ENCODE assay signal across 9 cellular contexts in the genomic region with DNA sequence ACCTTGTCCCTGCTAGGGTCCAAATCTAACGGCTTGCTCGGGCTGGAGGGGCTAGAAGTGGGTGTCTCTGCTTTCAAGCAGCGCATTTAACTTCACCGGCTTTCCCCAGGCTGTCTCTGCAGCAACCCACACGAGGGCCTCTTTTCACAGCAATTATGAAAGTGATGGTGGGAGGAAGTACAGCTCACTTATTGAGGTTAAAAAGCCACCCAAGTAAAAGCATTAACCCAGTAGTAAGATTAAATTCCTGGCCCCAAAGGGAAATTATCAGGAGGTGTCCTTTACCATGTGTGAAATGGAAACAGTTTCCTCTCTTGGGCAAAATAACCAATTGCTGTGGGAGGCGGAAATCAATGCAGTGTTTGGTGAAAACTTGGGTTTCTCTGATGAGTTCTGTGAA. TPM values are rescaled to one million over a fixed set of nuclear protein-coding genes. Genes with fewer than 3 reads are reported as not detected.
DNase-seq lines count a peak whose midpoint lies in the region; ATAC-seq, FAIRE-seq and TF ChIP-seq lines count a peak whose summit lies in the region.
"Had no signal": no experiment of that assay in that cellular context is flagged by ENCODE, and none has a peak within 500 bp of the region (broad histone marks: within the 10 kb centered on the region; RNA-seq: fewer than 3 reads in every experiment).

No MANE protein-coding gene starts in this region.

- FAIRE-seq in kidney (lab: Jason Lieb, UNC), result no peak

- CTCF ChIA-PET in activated CD4-positive, alpha-beta memory T cell treated with anti-CD3 and anti-CD28 coated beads, Interleukin-2, amount 10 ng/mL, durations not matched to agents 7 days and 5 days (lab: Charles Lee), result interaction anchor here (1.2 to 3.3 kb wide), 6 partner anchors 8 to 164 kb away, joined by 3 to 23 read pairs (median 4); no protein-coding TSS in a partner anchor

- POLR2A ChIA-PET in activated CD4-positive, alpha-beta memory T cell treated with anti-CD3 and anti-CD28 coated beads, Interleukin-2, amount 10 ng/mL, durations not matched to agents 7 days and 5 days (lab: Charles Lee), result interaction anchor here (0.8 to 1.1 kb wide), 2 partner anchors 13 to 106 kb away, joined by 3 to 5 read pairs; a partner anchor contains a TSS
- POLR2A ChIA-PET in naive thymus-derived CD8-positive, alpha-beta T cell (lab: Charles Lee), result interaction anchor here (0.6 kb wide), 1 partner anchor 40 kb away, joined by 4 read pairs; no protein-coding TSS in a partner anchor

- no peaks in the 10 kb centered on the region for H3K9me3 ChIP-seq in kidney (ENCODE audit: control insufficient read depth in 1 of 2, low read length in 2 of 2)

- no peak overlapping the region for H3K27ac ChIP-seq in kidney (ENCODE audit: low read depth in 2 of 2, low read length in 2 of 2)

- H3K4me3 ChIP-seq in kidney (ENCODE audit: low read length in 2 of 2), result no peak overlapping the region

- no peaks in the 10 kb centered on the region for H3K9me3 Mint-ChIP-seq in activated CD4-positive, alpha-beta memory T cell treated with anti-CD3 and anti-CD28 coated beads, Interleukin-2, amount 10 ng/mL, durations not matched to agents 7 days and 5 days
- H3K9me3 Mint-ChIP-seq in naive thymus-derived CD8-positive, alpha-beta T cell, result no peaks in the 10 kb centered on the region

- intact Hi-C loops in kidney (cut with DNase I), result no loop called here

- H3K27ac Mint-ChIP-seq in activated CD4-positive, alpha-beta memory T cell treated with anti-CD3 and anti-CD28 coated beads, Interleukin-2, amount 10 ng/mL, durations not matched to agents 7 days and 5 days, result peak overlapping the region; percentile 50
- peak overlapping the region in 9 of 10 donors; percentile 22 to 94 (median 73) for H3K27ac Mint-ChIP-seq in naive thymus-derived CD8-positive, alpha-beta T cell

- ATAC-seq in GM18498 (IDR thresholded peaks at IDR 0.05; ENCODE audit: unreplicated experiment), result peak; percentile 70
- peak; percentile 60 for ATAC-seq in HG02763 (IDR thresholded peaks at IDR 0.05; ENCODE audit: unreplicated experiment)
- peak; percentile 44 to 56 for ATAC-seq in naive thymus-derived CD8-positive, alpha-beta T cell

- no peaks in the 10 kb centered on the region for H3K36me3 Mint-ChIP-seq in activated CD4-positive, alpha-beta memory T cell treated with anti-CD3 and anti-CD28 coated beads, Interleukin-2, amount 10 ng/mL, durations not matched to agents 7 days and 5 days (ENCODE audit: low read depth)
- no peaks in the 10 kb centered on the region for H3K36me3 Mint-ChIP-seq in naive thymus-derived CD8-positive, alpha-beta T cell

- H3K4me1 Mint-ChIP-seq in activated CD4-positive, alpha-beta memory T cell treated with anti-CD3 and anti-CD28 coated beads, Interleukin-2, amount 10 ng/mL, durations not matched to agents 7 days and 5 days, result peaks cover 35% of the 10 kb centered on the region
- peaks cover 3 to 24% (median 14%) of the 10 kb centered on the region in 4 donors for H3K4me1 Mint-ChIP-seq in naive thymus-derived CD8-positive, alpha-beta T cell

- DNase-seq in activated CD4-positive, alpha-beta memory T cell treated with anti-CD3 and anti-CD28 coated beads, Interleukin-2, amount 10 ng/mL, durations not matched to agents 7 days and 5 days, result peak; percentile 49
- DNase-seq in naive thymus-derived CD8-positive, alpha-beta T cell, result peak in 1 of 10 donors; percentile 16
- DNase-seq in kidney, result no peak
- DNase-seq in RPMI8226, result no peak
- DNase-seq in NCI-H146 treated with DMSO at 0.1 percent for 48 hours (lab: John Stamatoyannopoulos, UW; ENCODE audit: unreplicated experiment), result no peak
- no peak for DNase-seq in NCI-H748 (lab: John Stamatoyannopoulos, UW; ENCODE audit: unreplicated experiment)

- no peaks in the 10 kb centered on the region for H3K36me3 ChIP-seq in kidney (ENCODE audit: control insufficient read depth in 1 of 2, insufficient read depth in 2 of 2, low read length in 2 of 2)

- H3K4me1 ChIP-seq in kidney (ENCODE audit: control insufficient read depth in 1 of 2, insufficient read depth in 1 of 2, low read depth in 1 of 2, low read length in 2 of 2), result peaks cover under 1 to 3% of the 10 kb centered on the region in 2 donors

- H3K4me3 Mint-ChIP-seq in activated CD4-positive, alpha-beta memory T cell treated with anti-CD3 and anti-CD28 coated beads, Interleukin-2, amount 10 ng/mL, durations not matched to agents 7 days and 5 days, result peak overlapping the region; percentile 6
- peak overlapping the region in 8 of 10 donors; percentile 6 to 69 (median 40) for H3K4me3 Mint-ChIP-seq in naive thymus-derived CD8-positive, alpha-beta T cell

- TF ChIP-seq CTCF in kidney (IDR thresholded peaks at IDR 0.05; ENCODE audit: borderline replicate concordance, extremely low read depth, insufficient read depth), result no peak

- H3K27me3 Mint-ChIP-seq in activated CD4-positive, alpha-beta memory T cell treated with anti-CD3 and anti-CD28 coated beads, Interleukin-2, amount 10 ng/mL, durations not matched to agents 7 days and 5 days, result peaks cover 7% of the 10 kb centered on the region
- H3K27me3 Mint-ChIP-seq in naive thymus-derived CD8-positive, alpha-beta T cell, result no peaks in the 10 kb centered on the region

- H3K9ac ChIP-seq in kidney (ENCODE audit: low read length in 2 of 2), result no peak overlapping the region

RNA-seq across cellular contexts. Expression of a gene that starts 41.1 kb away (rescaled TPM):
- 10 to 100 TPM; 27.4 to 28.3 TPM for total RNA-seq in activated CD4-positive, alpha-beta memory T cell treated with anti-CD3 and anti-CD28 coated beads, Interleukin-2, amount 10 ng/mL, durations not matched to agents 7 days and 5 days
- total RNA-seq in naive thymus-derived CD8-positive, alpha-beta T cell, result 10 to 100 TPM; 47.7 to 53.3 TPM
- polyA plus RNA-seq in naive thymus-derived CD8-positive, alpha-beta T cell, result 10 to 100 TPM; 25.9 to 42.9 (median 26.5) TPM
- 81.9 TPM for total RNA-seq in kidney
- 93.8 TPM for polyA plus RNA-seq in kidney (ENCODE audit: insufficient read depth, low read depth, low replicate concordance)

RNA-seq across cellular contexts. Expression of a gene that starts 45.5 kb away (rescaled TPM):
- 1 to 10 TPM in 1 of 2 experiments, under 1 TPM in 1; 0.83 to 1.0 TPM for total RNA-seq in activated CD4-positive, alpha-beta memory T cell treated with anti-CD3 and anti-CD28 coated beads, Interleukin-2, amount 10 ng/mL, durations not matched to agents 7 days and 5 days
- 1 to 10 TPM in 1 of 2 experiments, under 1 TPM in 1; 0.42 to 1.5 TPM for total RNA-seq in naive thymus-derived CD8-positive, alpha-beta T cell
- under 1 TPM in 2 of 3 donors, not detected in 1; 0.13 to 0.89 TPM for polyA plus RNA-seq in naive thymus-derived CD8-positive, alpha-beta T cell
- 3.1 TPM for total RNA-seq in kidney
- polyA plus RNA-seq in kidney (ENCODE audit: insufficient read depth, low read depth, low replicate concordance), result 1.7 TPM

RNA-seq across cellular contexts. Expression of a gene that starts 57.2 kb away (rescaled TPM):
- total RNA-seq in activated CD4-positive, alpha-beta memory T cell treated with anti-CD3 and anti-CD28 coated beads, Interleukin-2, amount 10 ng/mL, durations not matched to agents 7 days and 5 days, result under 1 TPM; 0.45 to 0.58 TPM
- 1 to 10 TPM in 1 of 2 experiments, under 1 TPM in 1; 0.71 to 1.0 TPM for total RNA-seq in naive thymus-derived CD8-positive, alpha-beta T cell
- not detected for polyA plus RNA-seq in naive thymus-derived CD8-positive, alpha-beta T cell
- total RNA-seq in kidney, result 0.54 TPM
- 0.88 TPM for polyA plus RNA-seq in kidney (ENCODE audit: insufficient read depth, low read depth, low replicate concordance)
- total RNA-seq: M059J had no signal
